Comparison of ENCODE assay signal across 22 cellular contexts in the genomic region with DNA sequence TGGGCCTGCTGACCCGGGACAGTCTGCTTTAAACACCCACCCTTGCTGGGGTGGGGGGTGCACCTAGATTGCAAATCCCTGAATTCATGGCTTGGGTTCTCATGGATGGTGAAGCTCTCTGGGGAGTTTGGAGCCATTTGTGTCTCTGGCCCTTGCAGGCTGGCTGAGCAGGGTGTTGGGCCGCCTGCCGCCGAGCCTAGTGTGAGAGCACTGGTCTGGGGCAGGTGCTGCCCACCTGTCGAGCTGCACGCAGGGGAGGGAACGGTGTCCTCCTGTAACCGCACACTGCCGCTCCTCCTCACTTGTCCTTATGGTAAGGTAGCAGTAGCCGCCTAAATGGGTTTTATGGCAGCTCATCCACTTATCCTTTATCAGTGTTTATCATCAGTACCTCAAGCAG.
DNase-seq lines count a peak whose midpoint lies in the region; ATAC-seq, FAIRE-seq and TF ChIP-seq lines count a peak whose summit lies in the region.
"Had no signal": no experiment of that assay in that cellular context is flagged by ENCODE, and none has a peak within 500 bp of the region (broad histone marks: within the 10 kb centered on the region; RNA-seq: fewer than 3 reads in every experiment).

No MANE protein-coding gene starts in this region.

- no peak overlapping the region for H3K14ac ChIP-seq in trophoblast cell (ENCODE audit: low read length)

- H2BK120ac ChIP-seq in trophoblast cell (ENCODE audit: insufficient read depth, low read length, poor library complexity) = no peak overlapping the region

- no peak overlapping the region for H4K91ac ChIP-seq in trophoblast cell (ENCODE audit: low read depth, low read length)

- CTCF ChIA-PET in SK-N-SH (lab: Yijun Ruan, JAX) (interaction anchor here (1.6 kb wide), 1 partner anchor 14 kb away, joined by 5 read pairs; no protein-coding TSS in a partner anchor), K562 (lab: Yijun Ruan, JAX; ENCODE audit: low intra/inter-chr PET ratio) (no interaction called here)

- DNase-seq in SK-N-SH (no peak), GM23338 (ENCODE audit: low spot score) (no peak), K562 (ENCODE audit: extremely low read depth in 1 of 4, low spot score in 3 of 4) (no peak), trophoblast cell (no peak), HuH-7 (ENCODE audit: low spot score) (no peak)
- DNase-seq: activated CD8-positive, alpha-beta memory T cell treated with anti-CD3 and anti-CD28 coated beads for 24 hours; anterior cingulate cortex; effector CD4-positive, alpha-beta T cell; glutamatergic neuron; Karpas-422; midbrain; NCI-H2029 treated with DMSO at 0.1 percent for 48 hours; Right ventricle myocardium superior; stimulated activated CD8-positive, alpha-beta memory T cell treated with anti-CD3 and anti-CD28 coated beads, Interleukin-4, amount 100 ng/mL, for 48 hours; substantia nigra; uterus had no signal

- H3K79me2 ChIP-seq in SK-N-SH (ENCODE audit: insufficient read depth) = no peaks in the 10 kb centered on the region
- H3K79me2 ChIP-seq in GM23338 (replicated peaks; ENCODE audit: insufficient read depth) = peaks cover 27% of the 10 kb centered on the region
- no peaks in the 10 kb centered on the region for H3K79me2 ChIP-seq in K562 (ENCODE audit: control insufficient read depth, insufficient read depth, low read length)
- no peaks in the 10 kb centered on the region for H3K79me2 ChIP-seq in trophoblast cell (ENCODE audit: control insufficient read depth, insufficient read depth, low read length, poor library complexity)

- in situ Hi-C loops in K562 (cut with MboI) = no loop called here

- H4K20me1 ChIP-seq in SK-N-SH (ENCODE audit: insufficient read depth) = no peaks in the 10 kb centered on the region
- H4K20me1 ChIP-seq in GM23338 (replicated peaks; ENCODE audit: insufficient read depth) = peaks cover 53% of the 10 kb centered on the region
- H4K20me1 ChIP-seq in K562 (replicated peaks; ENCODE audit: control insufficient read depth, insufficient read depth, low read length) = no peaks in the 10 kb centered on the region

- H2AFZ ChIP-seq in SK-N-SH (ENCODE audit: low read depth) (no peak overlapping the region), GM23338 (no peak overlapping the region), K562 (ENCODE audit: low read depth, low read length) (no peak overlapping the region), trophoblast cell (ENCODE audit: insufficient read depth, low read length, poor library complexity) (no peak overlapping the region)
- H2AFZ ChIP-seq: neural progenitor cell had no signal

- no peak for TF ChIP-seq CTCF in SK-N-SH (IDR thresholded peaks at IDR 0.05)
- TF ChIP-seq CTCF in GM23338 (conservative IDR thresholded peaks at IDR 0.05; ENCODE audit: low read depth in 2 of 2) = no peak
- TF ChIP-seq CTCF in K562 (IDR thresholded peaks at IDR 0.05 in 2 of 3, conservative IDR thresholded peaks at IDR 0.05 in 1 of 3; ENCODE audit: insufficient read depth in 2 of 3, low read depth in 1 of 3, low read length in 3 of 3) = no peak

- H2BK12ac ChIP-seq in trophoblast cell (ENCODE audit: low read length) = no peak overlapping the region

- H3K27me3 ChIP-seq in SK-N-SH (ENCODE audit: insufficient read depth) (no peaks in the 10 kb centered on the region), GM23338 (ENCODE audit: insufficient read depth) (no peaks in the 10 kb centered on the region), K562 (ENCODE audit: control insufficient read depth in 2 of 2, insufficient read depth in 2 of 2, low read length in 2 of 2) (no peaks in the 10 kb centered on the region), trophoblast cell (ENCODE audit: insufficient read depth, low read length) (no peaks in the 10 kb centered on the region)
- H3K27me3 ChIP-seq: BLaER1 treated with 17β-estradiol and CSF1 and Interleukin-3, amounts not matched to agents 10 nM and 100 nM; neural progenitor cell; uterus had no signal

- H3F3A ChIP-seq in SK-N-SH (replicated peaks; ENCODE audit: insufficient read depth) = peaks cover 2% of the 10 kb centered on the region
- H3F3A ChIP-seq in GM23338 (replicated peaks; ENCODE audit: low read depth) = peaks cover 72% of the 10 kb centered on the region

- POLR2A ChIA-PET in SK-N-SH (lab: Yijun Ruan, JAX) (no interaction called here), K562 (lab: Yijun Ruan, JAX) (interaction anchor here (0.7 to 1.6 kb wide), 2 partner anchors 8 to 217 kb away, joined by 3 to 4 read pairs; no protein-coding TSS in a partner anchor)

- no peak overlapping the region for H3K4me3 Mint-ChIP-seq in GM23338
- H3K4me3 Mint-ChIP-seq: central memory CD8-positive, alpha-beta T cell; neural progenitor cell had no signal

- H3K36me3 ChIP-seq in SK-N-SH (replicated peaks in 1 of 2; ENCODE audit: control insufficient read depth in 1 of 2, insufficient read depth in 2 of 2, low read length in 1 of 2) = peaks cover 19 to 43% of the 10 kb centered on the region in 2 experiments
- peaks cover 75% of the 10 kb centered on the region for H3K36me3 ChIP-seq in GM23338 (ENCODE audit: insufficient read depth)
- H3K36me3 ChIP-seq in K562 (ENCODE audit: control insufficient read depth, insufficient read depth, low read length) = peaks cover 93% of the 10 kb centered on the region; the same call in 2 of the 3 replicates
- peaks cover 44 to 61% of the 10 kb centered on the region in 2 experiments for H3K36me3 ChIP-seq in trophoblast cell (ENCODE audit: control insufficient read depth in 1 of 2, insufficient read depth in 2 of 2, low read length in 2 of 2)
- H3K36me3 ChIP-seq: uterus had no signal

- no peak overlapping the region for H4K12ac ChIP-seq in trophoblast cell (ENCODE audit: low read depth, low read length)

- H3K9me3 Mint-ChIP-seq in GM23338 = peaks cover 16% of the 10 kb centered on the region; the same call in 2 of the 3 replicates
- H3K9me3 Mint-ChIP-seq: central memory CD8-positive, alpha-beta T cell had no signal

- TF ChIP-seq POLR2A in K562 (conservative IDR thresholded peaks at IDR 0.05) = 0 out of 2 replicates have a peak, but pooled peaks have one; percentile 26

- H3K4me1 Mint-ChIP-seq in GM23338 = peaks cover 26% of the 10 kb centered on the region
- H3K4me1 Mint-ChIP-seq: neural progenitor cell had no signal

- H2AK5ac ChIP-seq in trophoblast cell (ENCODE audit: low read length) = no peak overlapping the region

- H2BK5ac ChIP-seq in trophoblast cell (ENCODE audit: low read depth, low read length, poor library complexity) = no peak overlapping the region

- no peak overlapping the region for H3K23ac ChIP-seq in trophoblast cell (ENCODE audit: low read length)

- 94% methylated on average over 6 of the region's 10 CpGs for WGBS in SK-N-SH (ENCODE audit: low lambda C conversion rate)
- WGBS in K562 (ENCODE audit: insufficient coverage, low coverage, missing lambda C conversion rate) = 96% methylated on average over 7 of the region's 10 CpGs
- WGBS in trophoblast cell (ENCODE audit: extremely low coverage, insufficient coverage, insufficient read length) = no CpG with 5 or more reads among the region's 10 CpGs

- ATAC-seq in SK-N-SH treated with all-trans-retinoic acid at 6 μM for 48 hours = no peak
- no peak for ATAC-seq in GM23338
- ATAC-seq in K562 = no peak
- ATAC-seq in GM21360 (IDR thresholded peaks at IDR 0.05; ENCODE audit: unreplicated experiment) = no peak
- no peak for ATAC-seq in HG03039 (IDR thresholded peaks at IDR 0.05; ENCODE audit: unreplicated experiment)

- H3K4me2 ChIP-seq in SK-N-SH (no peak overlapping the region), GM23338 (no peak overlapping the region), K562 (ENCODE audit: insufficient read depth, low read length) (no peak overlapping the region), trophoblast cell (ENCODE audit: low read length) (no peak overlapping the region)
- H3K4me2 ChIP-seq: BLaER1 treated with 17β-estradiol and CSF1 and Interleukin-3, amounts not matched to agents 10 nM and 100 nM; neural progenitor cell had no signal

- no peak overlapping the region for H3K4ac ChIP-seq in trophoblast cell (ENCODE audit: low read depth, low read length)

- H3K9me2 ChIP-seq in SK-N-SH = no peaks in the 10 kb centered on the region
- H3K9me2 ChIP-seq in GM23338 (ENCODE audit: insufficient read depth) = no peaks in the 10 kb centered on the region

- H4K8ac ChIP-seq in trophoblast cell (ENCODE audit: low read depth, low read length) = no peak overlapping the region

- BruUV-seq in K562 (replicated peaks; lab: Mats Ljungman, UMichigan) = no TSS peak

- no peaks in the 10 kb centered on the region; a peak in 1 of 4 replicates for H3K4me1 ChIP-seq in SK-N-SH (ENCODE audit: control insufficient read depth in 1 of 2, insufficient read depth in 2 of 2, low read depth in 1 of 2, low read length in 1 of 2)
- H3K4me1 ChIP-seq in GM23338 (ENCODE audit: insufficient read depth) = peaks cover 9% of the 10 kb centered on the region; the same call in 1 of the 2 replicates
- peaks cover 0 to 13% of the 10 kb centered on the region in 2 experiments; a peak in 1 of 5 replicates for H3K4me1 ChIP-seq in K562 (replicated peaks in 1 of 2; ENCODE audit: control insufficient read depth in 2 of 2, insufficient read depth in 2 of 2, low read length in 2 of 2)
- peaks cover 10 to 12% of the 10 kb centered on the region in 2 experiments for H3K4me1 ChIP-seq in trophoblast cell (ENCODE audit: control insufficient read depth in 1 of 2, insufficient read depth in 2 of 2, low read length in 2 of 2)
- H3K4me1 ChIP-seq: neural progenitor cell, uterus had no signal

- no peaks in the 10 kb centered on the region for H3K9me3 ChIP-seq in SK-N-SH
- H3K9me3 ChIP-seq in K562 (replicated peaks; ENCODE audit: control insufficient read depth, insufficient read depth, low read depth, low read length) = no peaks in the 10 kb centered on the region
- no peaks in the 10 kb centered on the region for H3K9me3 ChIP-seq in trophoblast cell (ENCODE audit: insufficient read depth, low read depth, low read length)
- H3K9me3 ChIP-seq: BLaER1 treated with 17β-estradiol and CSF1 and Interleukin-3, amounts not matched to agents 10 nM and 100 nM; uterus had no signal

- H3K9me1 ChIP-seq in K562 (ENCODE audit: control insufficient read depth, insufficient read depth, low read length) = no peaks in the 10 kb centered on the region

- peaks cover 75% of the 10 kb centered on the region for H3K27me3 Mint-ChIP-seq in GM23338 (ENCODE audit: insufficient read depth, low read depth, poor library complexity)
- H3K27me3 Mint-ChIP-seq: central memory CD8-positive, alpha-beta T cell had no signal

- H3K27ac Mint-ChIP-seq in GM23338 = no peak overlapping the region
- H3K27ac Mint-ChIP-seq: neural progenitor cell had no signal

- no peak overlapping the region for H3K18ac ChIP-seq in trophoblast cell (ENCODE audit: low read length)

- intact Hi-C loops in K562 (cut with micrococcal nuclease) = no loop called here

- FAIRE-seq in K562 (lab: Jason Lieb, UNC) = no peak

- H3K36me3 Mint-ChIP-seq in GM23338 (ENCODE audit: low read depth) = peaks cover 100% of the 10 kb centered on the region

- H3K27ac ChIP-seq in SK-N-SH (ENCODE audit: low read depth in 2 of 2, low read length in 1 of 2) (no peak overlapping the region), GM23338 (ENCODE audit: low read depth) (peak overlapping the region; percentile 51; the same call in 1 of the 2 replicates), K562 (ENCODE audit: extremely low read depth, low read depth, low read length) (no peak overlapping the region), trophoblast cell (ENCODE audit: low read depth, low read length) (peak overlapping the region; percentile 46)
- H3K27ac ChIP-seq: BLaER1 treated with 17β-estradiol and CSF1 and Interleukin-3, amounts not matched to agents 10 nM and 100 nM; neural progenitor cell; uterus had no signal

- no peaks in the 10 kb centered on the region for H3K79me1 ChIP-seq in trophoblast cell (ENCODE audit: low read length)

- H3K9ac ChIP-seq in SK-N-SH = no peak overlapping the region
- H3K9ac ChIP-seq in K562 (ENCODE audit: insufficient read depth in 1 of 2, low read depth in 2 of 2, low read length in 2 of 2) = no peak overlapping the region
- no peak overlapping the region for H3K9ac ChIP-seq in trophoblast cell (ENCODE audit: low read length)
- H3K9ac ChIP-seq: BLaER1 treated with 17β-estradiol and CSF1 and Interleukin-3, amounts not matched to agents 10 nM and 100 nM; neural progenitor cell had no signal

- no peak for TF ChIP-seq EP300 in SK-N-SH (IDR thresholded peaks at IDR 0.05; ENCODE audit: borderline replicate concordance in 1 of 2, low read depth in 1 of 2, low read length in 1 of 2)
- TF ChIP-seq EP300 in K562 (IDR thresholded peaks at IDR 0.05; ENCODE audit: low read length) = no peak

- H3K4me3 ChIP-seq in SK-N-SH (ENCODE audit: low read depth in 2 of 2, low read length in 1 of 2) (no peak overlapping the region), GM23338 (no peak overlapping the region), K562 (no peak overlapping the region), trophoblast cell (ENCODE audit: low read depth, low read length) (no peak overlapping the region)
- H3K4me3 ChIP-seq: BLaER1 treated with 17β-estradiol and CSF1 and Interleukin-3, amounts not matched to agents 10 nM and 100 nM; neural progenitor cell; uterus had no signal

- no peak for TF ChIP-seq RAD21 in SK-N-SH (IDR thresholded peaks at IDR 0.05; ENCODE audit: low read length)
- no peak for TF ChIP-seq RAD21 in K562 (CRISPR knock-in tag; conservative IDR thresholded peaks at IDR 0.05 in 1 of 2, IDR thresholded peaks at IDR 0.05 in 1 of 2)

Comparison
In these comparisons a context has a peak if more than half of its experiments do, and no peak if none do; other contexts are left out.
1. H3K27ac ChIP-seq: peak in GM23338 (single experiment) and trophoblast cell (single experiment); none in SK-N-SH (0 of 2) and K562 (single experiment).